ENCODE assay signal across 8 cellular contexts in the genomic region with DNA sequence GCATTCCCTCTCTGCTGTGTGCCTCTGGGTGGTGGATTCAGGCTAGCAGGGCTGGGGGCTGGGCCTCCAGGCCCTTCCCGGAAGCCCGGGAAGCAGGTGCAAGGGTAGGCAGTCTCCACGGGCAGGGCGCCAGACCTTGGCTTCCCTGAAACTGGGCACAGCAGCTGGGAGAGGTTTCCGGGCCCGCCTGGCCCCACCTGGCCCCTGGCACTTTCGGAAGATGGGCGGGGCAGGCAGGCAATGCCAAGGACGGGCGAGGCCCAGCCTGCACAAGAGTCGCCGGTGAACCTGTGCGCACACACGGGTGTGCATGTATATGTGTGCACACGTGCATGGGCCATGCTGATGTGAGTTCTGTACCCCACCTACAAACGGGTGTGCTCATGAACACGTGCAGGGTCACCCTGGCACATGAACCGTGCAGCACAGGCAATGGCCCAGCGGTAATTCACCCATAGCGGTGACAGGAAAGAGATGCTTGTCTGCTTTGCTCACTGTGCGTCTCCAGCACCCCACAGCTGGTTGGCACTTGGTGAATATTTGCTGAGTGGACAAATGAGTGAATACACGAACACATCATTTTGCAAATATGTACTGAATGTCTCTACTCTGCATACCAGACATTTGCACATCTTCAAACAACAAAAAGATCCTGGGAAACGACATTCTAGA. TPM values are rescaled to one million over a fixed set of nuclear protein-coding genes. Genes with fewer than 3 reads are reported as not detected.
DNase-seq lines count a peak whose midpoint lies in the region; TF ChIP-seq lines count a peak whose summit lies in the region.

No MANE protein-coding gene starts in this region.

- H3K4me3 ChIP-seq in prostate gland (no peak overlapping the region), coronary artery (no peak overlapping the region)

- 31% methylated on average over 20 of the region's 23 CpGs for whole genome bisulfite sequencing in prostate gland

- H3K4me1 ChIP-seq in prostate gland (replicated peaks) = peaks cover 28% of the 10 kb centered on the region

- no peaks in the 10 kb centered on the region for H3K9me3 ChIP-seq in prostate gland

- TF ChIP-seq POLR2A in prostate gland (IDR thresholded peaks at IDR 0.05) = no peak

- peak overlapping the region in 1 of 2 donors; percentile 15 for H3K27ac ChIP-seq in prostate gland
- H3K27ac ChIP-seq in coronary artery = no peak overlapping the region

- H3K27me3 ChIP-seq in prostate gland (replicated peaks; ENCODE audit: insufficient read depth) = no peaks in the 10 kb centered on the region

- DNase-seq in GF-D8 (lab: John Stamatoyannopoulos, UW) (peak; percentile 58), NCI-H510A (lab: John Stamatoyannopoulos, UW) (peak; percentile 41), dermis blood vessel endothelial cell (peak; percentile 73), prostate gland (ENCODE audit: low spot score) (peak; percentile 70), coronary artery (ENCODE audit: low spot score) (no peak), mesenteric fat pad (ENCODE audit: low spot score) (no peak), inferior parietal cortex (ENCODE audit: extremely low spot score) (no peak), globus pallidus (ENCODE audit: low spot score) (no peak)

- TF ChIP-seq CTCF in prostate gland (IDR thresholded peaks at IDR 0.05) (no peak), coronary artery (IDR thresholded peaks at IDR 0.05) (no peak)

- no peaks in the 10 kb centered on the region for H3K36me3 ChIP-seq in prostate gland

- intact Hi-C loops in prostate gland (cut with DNase I) = no loop called here

RNA-seq across cellular contexts. Expression of a gene that starts 15.3 kb away (rescaled TPM):
- 53.4 and 114 TPM in 2 replicates for total RNA-seq in dermis blood vessel endothelial cell
- 10 to 100 TPM; 90.7 to 94.6 TPM for total RNA-seq in prostate gland
- 365 TPM for total RNA-seq in mesenteric fat pad

RNA-seq across cellular contexts. Expression of a gene that starts 34.5 kb away (rescaled TPM):
- total RNA-seq in dermis blood vessel endothelial cell (57.3 and 179 TPM in 2 replicates), prostate gland (10 to 100 TPM; 28.5 to 39.1 TPM), mesenteric fat pad (19.6 TPM)

Comparison
In these comparisons a context has a peak if more than half of its experiments do, and no peak if none do; other contexts are left out.
1. DNase-seq: peak in GF-D8 (single experiment), NCI-H510A (single experiment), dermis blood vessel endothelial cell (single experiment) and prostate gland (single experiment); none in coronary artery (single experiment), mesenteric fat pad (single experiment), inferior parietal cortex (single experiment) and globus pallidus (single experiment).